ENCODE assay signal across 12 cellular contexts in genomic region chr13:41065098-41065497, GRCh38. TPM values are rescaled to one million over a fixed set of nuclear protein-coding genes. Genes with fewer than 3 reads are reported as not detected.
A peak's percentile ranks its signal among the peaks of the same experiment; 100 is the strongest.
DNase-seq lines count a peak whose midpoint lies in the region; ATAC-seq and TF ChIP-seq lines count a peak whose summit lies in the region.
"Had no signal": no experiment of that assay in that cellular context is flagged by ENCODE, and none has a peak within 500 bp of the region (broad histone marks: within the 10 kb centered on the region; RNA-seq: fewer than 3 reads in every experiment).

No MANE protein-coding gene starts in this region.

- no peaks in the 10 kb centered on the region for H3K9me2 ChIP-seq in GM23248 (ENCODE audit: insufficient read depth)

- H3K4me1 ChIP-seq in GM23248 (ENCODE audit: insufficient read depth): peaks cover 38% of the 10 kb centered on the region
- H3K4me1 ChIP-seq in stomach: peaks cover 19 to 44% (median 34%) of the 10 kb centered on the region in 4 donors

- H4K20me1 ChIP-seq in GM23248 (ENCODE audit: insufficient read depth): peaks cover 10% of the 10 kb centered on the region; the same call in 1 of the 2 replicates

- DNase-seq in GM23248: peak; percentile 75
- peak; percentile 71 for DNase-seq in amniotic epithelial cell (ENCODE audit: low read depth)
- DNase-seq in foreskin fibroblast: peak; percentile 71 to 81
- no peak for DNase-seq in stomach
- DNase-seq: activated naive CD4-positive, alpha-beta T cell treated with anti-CD3 and anti-CD28 coated beads for 36 hours; NCI-H524 treated with DMSO at 0.1 percent for 48 hours had no signal

- TF ChIP-seq EP300 in stomach (IDR thresholded peaks at IDR 0.05): no peak

- H3K4me3 ChIP-seq in GM23248 (peak overlapping the region; percentile 57), foreskin fibroblast (ENCODE audit: low read depth in 1 of 2, low read length in 2 of 2) (no peak overlapping the region), stomach (no peak overlapping the region)
- H3K4me3 ChIP-seq: GM23338, SK-N-MC had no signal

- no peak for TF ChIP-seq CTCF in foreskin fibroblast (IDR thresholded peaks at IDR 0.05; ENCODE audit: low read depth, low read length)
- TF ChIP-seq CTCF in stomach (IDR thresholded peaks at IDR 0.05): no peak

- H3F3A ChIP-seq in GM23248 (ENCODE audit: insufficient read depth): peaks cover 43% of the 10 kb centered on the region

- H2AFZ ChIP-seq in GM23248: no peak overlapping the region
- H2AFZ ChIP-seq: GM23338 had no signal

- H3K9ac ChIP-seq in GM23248: peak overlapping the region; percentile 73

- no peak for ATAC-seq in HG02610 (IDR thresholded peaks at IDR 0.05; ENCODE audit: unreplicated experiment)
- ATAC-seq in GM18519 (IDR thresholded peaks at IDR 0.05; ENCODE audit: low FRiP score, unreplicated experiment): no peak
- ATAC-seq in HG03342 (IDR thresholded peaks at IDR 0.05; ENCODE audit: unreplicated experiment): no peak
- no peak for ATAC-seq in GM19023 (IDR thresholded peaks at IDR 0.05; ENCODE audit: unreplicated experiment)
- ATAC-seq: GM23338 had no signal

- peak overlapping the region; percentile 88 for H3K4me2 ChIP-seq in GM23248 (ENCODE audit: unreplicated experiment)
- H3K4me2 ChIP-seq: GM23338 had no signal

- in situ Hi-C loops in GM23248 (cut with MboI): no loop called here

- H3K27ac ChIP-seq in GM23248: peak overlapping the region; percentile 100
- H3K27ac ChIP-seq in stomach: peak overlapping the region in 4 of 5 donors; percentile 30 to 99 (median 96)
- H3K27ac ChIP-seq: SK-N-MC had no signal

- peaks cover 40% of the 10 kb centered on the region for H3K79me2 ChIP-seq in GM23248 (ENCODE audit: insufficient read depth)

- H3K27me3 ChIP-seq in GM23248 (replicated peaks; ENCODE audit: insufficient read depth): no peaks in the 10 kb centered on the region
- H3K27me3 ChIP-seq in stomach: no peaks in the 10 kb centered on the region

- H3K36me3 ChIP-seq in GM23248 (ENCODE audit: low read depth) (peaks cover 46% of the 10 kb centered on the region), stomach (peaks cover 30 to 50% (median 48%) of the 10 kb centered on the region in 4 donors)

- H3K9me3 ChIP-seq in GM23248 (ENCODE audit: low read depth) (no peaks in the 10 kb centered on the region), stomach (no peaks in the 10 kb centered on the region)

- intact Hi-C loops in stomach (cut with DNase I; ENCODE audit: low total_unique reads): no loop called here

- TF ChIP-seq POLR2A in stomach (IDR thresholded peaks at IDR 0.05): no peak

RNA-seq across cellular contexts. Expression of gene WBP4, which starts 3.8 kb away (rescaled TPM):
- 7.5 and 11.8 TPM in 2 replicates for total RNA-seq in GM23248 (2014; rRNA removed; shearing (Covaris generic))
- 13.4 and 14.0 TPM in 2 replicates for polyA plus RNA-seq in GM23248 (2016; fragmentation: Nextera tagmentation; extraction: Ambion mirVana)
- 10 to 100 TPM in 2 of 5 donors, 1 to 10 TPM in 2, under 1 TPM in 1; 0.58 to 18.9 (median 8.5) TPM for total RNA-seq in stomach
- polyA plus RNA-seq in stomach: 10 to 100 TPM in 1 of 3 donors, 1 to 10 TPM in 2; 8.7 to 15.7 (median 9.9) TPM

RNA-seq across cellular contexts. Expression of gene ELF1, which starts 46.0 kb away (rescaled TPM):
- total RNA-seq in GM23248 (2014; rRNA removed; shearing (Covaris generic)): 36.1 and 43.8 TPM in 2 replicates
- polyA plus RNA-seq in GM23248 (2016; fragmentation: Nextera tagmentation; extraction: Ambion mirVana) (39.9 and 42.7 TPM in 2 replicates), stomach (10 to 100 TPM; 10.9 to 31.8 (median 19.8) TPM)
- 100 to 1,000 TPM in 1 of 5 donors, 10 to 100 TPM in 4; 13.3 to 113 (median 49.7) TPM for total RNA-seq in stomach
